9 cellular contexts compared by ENCODE assay signal in the genomic region with DNA sequence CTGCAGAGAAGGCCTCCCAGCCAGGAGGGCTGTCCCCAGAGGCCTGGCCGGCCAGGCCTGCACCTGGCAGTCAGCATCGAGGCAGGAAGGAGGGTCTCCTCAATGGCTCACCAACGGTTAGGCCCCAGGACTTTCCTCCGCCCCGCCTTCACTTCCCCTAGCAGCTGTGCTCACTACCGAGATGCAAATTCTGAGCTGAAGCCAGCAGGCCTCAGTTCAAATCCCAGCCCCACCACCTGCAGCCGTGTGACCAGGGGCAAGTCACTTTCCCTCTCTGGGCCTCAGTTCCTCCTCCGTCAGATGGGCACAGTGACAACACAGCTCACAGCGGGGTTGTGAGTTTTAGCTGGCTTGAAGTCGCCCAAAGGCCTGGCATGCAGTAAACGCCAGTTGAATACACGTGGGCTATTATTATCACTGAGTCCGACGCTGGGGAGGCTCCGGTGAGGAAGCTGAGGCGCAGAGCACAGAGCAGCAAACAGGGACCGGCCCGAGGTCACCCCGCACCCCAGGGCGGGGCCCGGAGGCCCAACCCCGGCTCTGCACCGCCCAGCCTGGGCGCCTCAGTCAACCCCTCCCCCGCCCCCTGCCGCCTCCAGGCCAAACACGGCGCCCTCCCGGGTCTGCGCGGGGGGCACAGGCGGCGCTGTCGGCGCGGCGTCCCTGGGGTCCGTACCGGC. TPM values are rescaled to one million over a fixed set of nuclear protein-coding genes. Genes with fewer than 3 reads are reported as not detected.
DNase-seq lines count a peak whose midpoint lies in the region; ATAC-seq and TF ChIP-seq lines count a peak whose summit lies in the region.
"Had no signal": no experiment of that assay in that cellular context is flagged by ENCODE, and none has a peak within 500 bp of the region (broad histone marks: within the 10 kb centered on the region; RNA-seq: fewer than 3 reads in every experiment).

No MANE protein-coding gene starts in this region.

- H3K27ac ChIP-seq in skeletal muscle tissue (ENCODE audit: low read depth, low read length) = no peak overlapping the region
- H3K27ac ChIP-seq: thyroid gland had no signal

- no peaks in the 10 kb centered on the region for H3K36me3 ChIP-seq in skeletal muscle tissue (ENCODE audit: control insufficient read depth in 3 of 3, insufficient read depth in 3 of 3, low read length in 3 of 3)
- H3K36me3 ChIP-seq: thyroid gland had no signal

- intact Hi-C loops in activated B cell treated with CpG ODN at 0.5 μM for 24 hours (cut with micrococcal nuclease) = loop anchor here (1.0 to 5.0 kb wide), 7 partner anchors 19 to 308 kb away; partner anchors contain the start of genes ACTL10, CHMP4B, PXMP4 and RALY

- H3K27ac Mint-ChIP-seq in activated B cell treated with CpG ODN at 0.5 μM for 24 hours = peak overlapping the region; percentile 77

- peaks cover 12 to 21% (median 19%) of the 10 kb centered on the region in 3 donors for H3K4me1 ChIP-seq in skeletal muscle tissue (ENCODE audit: control insufficient read depth in 3 of 3, insufficient read depth in 3 of 3, low read length in 3 of 3)

- POLR2A ChIA-PET in activated B cell treated with CpG ODN at 0.5 μM for 24 hours (lab: Charles Lee) = interaction anchor here (0.5 to 1.7 kb wide), 15 partner anchors 10 to 427 kb away, joined by 3 to 15 read pairs (median 4); partner anchors contain the start of genes ACTL10, C20orf144, CBFA2T2 and EIF2S2

- no peaks in the 10 kb centered on the region for H3K9me3 ChIP-seq in skeletal muscle tissue (ENCODE audit: control insufficient read depth in 3 of 3, low read length in 3 of 3)
- H3K9me3 ChIP-seq: thyroid gland had no signal

- DNase-seq in ACHN = peak; percentile 26
- DNase-seq in GM13976 (ENCODE audit: low spot score) = peak; percentile 83
- DNase-seq in NCI-H1694 treated with DMSO at 0.1 percent for 48 hours (lab: John Stamatoyannopoulos, UW) = peak; percentile 62
- DNase-seq in activated B cell treated with CpG ODN at 0.5 μM for 24 hours = peak; percentile 50
- DNase-seq in fibroblast of the aortic adventitia (ENCODE audit: low read depth) = no peak

- H3K9me3 Mint-ChIP-seq in activated B cell treated with CpG ODN at 0.5 μM for 24 hours = no peaks in the 10 kb centered on the region

- H3K4me1 Mint-ChIP-seq in activated B cell treated with CpG ODN at 0.5 μM for 24 hours = peaks cover 35% of the 10 kb centered on the region

- H3K9ac ChIP-seq in skeletal muscle tissue (ENCODE audit: low read depth in 1 of 3, low read length in 3 of 3) = no peak overlapping the region

- peak overlapping the region; percentile 49 for H3K4me3 ChIP-seq in fibroblast of the aortic adventitia (ENCODE audit: low read depth, low read length)
- peak overlapping the region in 2 of 3 donors; percentile 12 to 45 for H3K4me3 ChIP-seq in skeletal muscle tissue (ENCODE audit: low read length in 3 of 3)

- CTCF ChIA-PET in activated B cell treated with CpG ODN at 0.5 μM for 24 hours (lab: Charles Lee) = interaction anchor here (1.0 kb wide), 1 partner anchor 17 kb away, joined by 5 read pairs; no protein-coding TSS in a partner anchor

- TF ChIP-seq CTCF in GM13976 (IDR thresholded peaks at IDR 0.05; ENCODE audit: borderline replicate concordance, control extremely low read depth, extremely low read depth, insufficient read depth, missing control alignments) (no peak), activated B cell treated with CpG ODN at 0.5 μM for 24 hours (IDR thresholded peaks at IDR 0.05) (no peak), fibroblast of the aortic adventitia (IDR thresholded peaks at IDR 0.05; ENCODE audit: insufficient read depth, low read length) (no peak)

- no peaks in the 10 kb centered on the region for H3K27me3 ChIP-seq in skeletal muscle tissue (ENCODE audit: control insufficient read depth in 3 of 3, insufficient read depth in 3 of 3, low read length in 3 of 3)
- H3K27me3 ChIP-seq: thyroid gland had no signal

- H3K4me3 Mint-ChIP-seq in activated B cell treated with CpG ODN at 0.5 μM for 24 hours = peak overlapping the region; percentile 80

- ATAC-seq in HG02759 (IDR thresholded peaks at IDR 0.05; ENCODE audit: unreplicated experiment) (peak; percentile 40), activated B cell treated with CpG ODN at 0.5 μM for 24 hours (ENCODE audit: low read depth) (peak; percentile 45), GM18873 (IDR thresholded peaks at IDR 0.05; ENCODE audit: low FRiP score, unreplicated experiment) (no peak)

- H3K36me3 Mint-ChIP-seq in activated B cell treated with CpG ODN at 0.5 μM for 24 hours (ENCODE audit: low read depth) = no peaks in the 10 kb centered on the region

- H3K27me3 Mint-ChIP-seq in activated B cell treated with CpG ODN at 0.5 μM for 24 hours = no peaks in the 10 kb centered on the region

- in situ Hi-C loops in ACHN (cut with HindIII; ENCODE audit: low pct_ligation_motif_present, low pct_unique_long_range_greater_than_20kb, low sequenced_read_pairs) = no loop called here
- in situ Hi-C loops in GM13976 (cut with MboI; ENCODE audit: low sequenced_read_pairs, unreplicated experiment) = no loop called here

RNA-seq across cellular contexts. Expression of gene E2F1, which starts 0.7 kb away (rescaled TPM):
- total RNA-seq in activated B cell treated with CpG ODN at 0.5 μM for 24 hours (6.7 and 8.9 TPM in 2 replicates), fibroblast of the aortic adventitia (ENCODE audit: low replicate concordance) (0.74 and 23.7 TPM in 2 replicates), skeletal muscle tissue (5.2 TPM)

RNA-seq across cellular contexts. Expression of gene NECAB3, which starts 11.2 kb away (rescaled TPM):
- total RNA-seq in activated B cell treated with CpG ODN at 0.5 μM for 24 hours = 7.5 and 8.4 TPM in 2 replicates
- 17.6 and 23.6 TPM in 2 replicates for total RNA-seq in fibroblast of the aortic adventitia (ENCODE audit: low replicate concordance)
- 32.4 TPM for total RNA-seq in skeletal muscle tissue

RNA-seq across cellular contexts. Expression of gene ACTL10, which starts 18.7 kb away (rescaled TPM):
- total RNA-seq in activated B cell treated with CpG ODN at 0.5 μM for 24 hours (2.8 and 3.9 TPM in 2 replicates), fibroblast of the aortic adventitia (ENCODE audit: low replicate concordance) (2.2 and 2.5 TPM in 2 replicates), skeletal muscle tissue (1.0 TPM)

RNA-seq across cellular contexts. Expression of gene C20orf144, which starts 23.3 kb away (rescaled TPM):
- 0.20 and 0.27 TPM in 2 replicates for total RNA-seq in activated B cell treated with CpG ODN at 0.5 μM for 24 hours
- 0.16 and 0.18 TPM in 2 replicates for total RNA-seq in fibroblast of the aortic adventitia (ENCODE audit: low replicate concordance)
- not detected for total RNA-seq in skeletal muscle tissue

RNA-seq across cellular contexts. Expression of gene PXMP4, which starts 34.6 kb away (rescaled TPM):
- total RNA-seq in activated B cell treated with CpG ODN at 0.5 μM for 24 hours (6.8 and 7.7 TPM in 2 replicates), fibroblast of the aortic adventitia (ENCODE audit: low replicate concordance) (2.7 and 7.6 TPM in 2 replicates), skeletal muscle tissue (7.3 TPM)
